19 cellular contexts compared by ENCODE assay signal in the genomic region with DNA sequence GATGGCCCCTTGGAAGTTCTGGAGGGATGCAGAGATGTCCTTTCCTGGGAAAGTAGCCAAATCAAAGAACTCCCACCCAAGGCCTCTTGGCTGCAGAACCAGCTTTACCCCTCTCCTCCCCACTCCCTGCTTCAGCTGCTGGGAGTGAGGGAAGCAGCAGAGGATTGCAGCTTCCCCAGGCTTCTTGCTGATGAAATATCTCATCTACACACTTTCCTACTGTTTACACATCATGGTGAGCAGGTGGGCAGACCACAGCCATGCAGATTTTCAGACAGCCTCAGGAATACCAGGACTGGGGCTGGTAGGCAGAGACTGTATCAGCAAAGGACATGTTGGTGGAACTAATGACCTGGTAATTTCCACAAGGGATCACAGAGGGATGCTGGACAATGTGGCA. TPM values are rescaled to one million over a fixed set of nuclear protein-coding genes. Genes with fewer than 3 reads are reported as not detected.
"Had no signal": no experiment of that assay in that cellular context is flagged by ENCODE, and none has a peak within 500 bp of the region (broad histone marks: within the 10 kb centered on the region; RNA-seq: fewer than 3 reads in every experiment).

No MANE protein-coding gene starts in this region.

- H3K27me3 ChIP-seq: brain microvascular endothelial cell, foreskin keratinocyte, tibial artery had no signal

- H3K9me3 ChIP-seq: tibial artery had no signal

- H3K4me3 ChIP-seq: tibial artery had no signal

- H3K36me3 Mint-ChIP-seq: activated naive CD4-positive, alpha-beta T cell treated with anti-CD3 and anti-CD28 coated beads, Interleukin-2, amount 50 U/mL, for 24 hours had no signal

- DNase-seq: activated CD4-positive, alpha-beta T cell treated with anti-CD3 and anti-CD28 coated beads for 48 hours; activated CD8-positive, alpha-beta memory T cell treated with anti-CD3 and anti-CD28 coated beads, Interleukin-2, amount 50 U/mL, for 4 hours; activated CD8-positive, alpha-beta T cell treated with anti-CD3 and anti-CD28 coated beads, Interleukin-2, amount 10 ng/mL, durations not matched to agents 7 days and 5 days; activated effector memory CD4-positive, alpha-beta T cell treated with anti-CD3 and anti-CD28 coated beads, Interleukin-2, amount 50 U/mL, for 16 hours; activated T-cell treated with anti-CD3 and anti-CD28 coated beads, Interleukin-2, amount 50 U/mL, for 48 hours; amniotic stem cell; brain microvascular endothelial cell; effector memory CD8-positive, alpha-beta T cell; foreskin keratinocyte; glutamatergic neuron; hypothalamus; kidney glomerular epithelial cell; stimulated activated CD4-positive, alpha-beta T cell treated with anti-CD3 and anti-CD28 coated beads, Interleukin-15, amount 100 ng/mL, for 24 hours; stimulated activated CD4-positive, alpha-beta T cell treated with anti-CD3 and anti-CD28 coated beads, Interleukin-4, amount 100 ng/mL, for 24 hours; stimulated activated naive CD4-positive, alpha-beta T cell; T-helper 2 cell; tibial artery had no signal

- H3K27ac Mint-ChIP-seq: activated CD8-positive, alpha-beta T cell treated with anti-CD3 and anti-CD28 coated beads, Interleukin-2, amount 10 ng/mL, durations not matched to agents 7 days and 5 days; activated naive CD4-positive, alpha-beta T cell treated with anti-CD3 and anti-CD28 coated beads, Interleukin-2, amount 50 U/mL, for 24 hours had no signal

- H3K36me3 ChIP-seq: brain microvascular endothelial cell, tibial artery had no signal

- H3K4me3 Mint-ChIP-seq: activated CD8-positive, alpha-beta T cell treated with anti-CD3 and anti-CD28 coated beads, Interleukin-2, amount 10 ng/mL, durations not matched to agents 7 days and 5 days; activated naive CD4-positive, alpha-beta T cell treated with anti-CD3 and anti-CD28 coated beads, Interleukin-2, amount 50 U/mL, for 24 hours; effector memory CD8-positive, alpha-beta T cell had no signal

- ATAC-seq: activated CD8-positive, alpha-beta T cell treated with anti-CD3 and anti-CD28 coated beads, Interleukin-2, amount 10 ng/mL, durations not matched to agents 7 days and 5 days; effector memory CD8-positive, alpha-beta T cell; foreskin keratinocyte had no signal

- H3K27ac ChIP-seq: brain microvascular endothelial cell, foreskin keratinocyte, parathyroid adenoma had no signal

- H3K9me3 Mint-ChIP-seq: activated naive CD4-positive, alpha-beta T cell treated with anti-CD3 and anti-CD28 coated beads, Interleukin-2, amount 50 U/mL, for 24 hours; effector memory CD8-positive, alpha-beta T cell had no signal

- H3K4me1 ChIP-seq: parathyroid adenoma had no signal

RNA-seq across cellular contexts. Expression of a gene that starts 32.6 kb away (rescaled TPM):
- total RNA-seq: activated CD8-positive, alpha-beta T cell treated with anti-CD3 and anti-CD28 coated beads, Interleukin-2, amount 10 ng/mL, durations not matched to agents 7 days and 5 days had no signal
